20 cellular contexts compared by ENCODE assay signal in genomic region chr12:128551266-128552025, GRCh38.
DNase-seq lines count a peak whose midpoint lies in the region; ATAC-seq and TF ChIP-seq lines count a peak whose summit lies in the region.
"Had no signal": no experiment of that assay in that cellular context is flagged by ENCODE, and none has a peak within 500 bp of the region (broad histone marks: within the 10 kb centered on the region; RNA-seq: fewer than 3 reads in every experiment).

No MANE protein-coding gene starts in this region.

- H3K36me3 Mint-ChIP-seq in brain, result no peaks in the 10 kb centered on the region
- H3K36me3 Mint-ChIP-seq: activated naive CD8-positive, alpha-beta T cell; immature natural killer cell; memory B cell; natural killer cell treated with Interleukin-12 subunit alpha and Interleukin-12 subunit beta and Interleukin-15 and Interleukin-18, amount 100 ng/mL, for 72 hours had no signal

- peaks cover 55% of the 10 kb centered on the region for H3K4me1 Mint-ChIP-seq in brain
- H3K4me1 Mint-ChIP-seq: activated CD4-positive, alpha-beta memory T cell treated with anti-CD3 and anti-CD28 coated beads, Interleukin-2, amount 10 ng/mL, durations not matched to agents 7 days and 5 days; immature natural killer cell; memory B cell had no signal

- DNase-seq in NCI-H1105 (lab: John Stamatoyannopoulos, UW), result peak; percentile 83
- peak; percentile 91 for DNase-seq in NCI-H510A treated with DMSO at 0.1 percent for 48 hours (lab: John Stamatoyannopoulos, UW)
- peak; percentile 32 for DNase-seq in pons (ENCODE audit: low spot score)
- DNase-seq in glomerular visceral epithelial cell (ENCODE audit: extremely low spot score), result no peak
- DNase-seq in NCI-H446 treated with DMSO at 0.1 percent for 48 hours (lab: John Stamatoyannopoulos, UW), result no peak
- DNase-seq: activated CD4-positive, alpha-beta memory T cell treated with anti-CD3 and anti-CD28 coated beads, Interleukin-2, amount 10 ng/mL, durations not matched to agents 7 days and 5 days; activated T-cell treated with anti-CD3 and anti-CD28 coated beads, Interleukin-2, amount 50 U/mL, for 24 hours; dermis blood vessel endothelial cell; immature natural killer cell; KBM-7; NCI-H1048; stimulated activated CD4-positive, alpha-beta T cell treated with anti-CD3 and anti-CD28 coated beads, Interleukin-15, amount 100 ng/mL, for 24 hours; stimulated activated naive CD4-positive, alpha-beta T cell; transverse colon had no signal

- H3K27ac Mint-ChIP-seq in brain, result peak overlapping the region in 3 of 5 experiments; percentile 12 to 61 (median 14)
- H3K27ac Mint-ChIP-seq: activated CD4-positive, alpha-beta memory T cell treated with anti-CD3 and anti-CD28 coated beads, Interleukin-2, amount 10 ng/mL, durations not matched to agents 7 days and 5 days; activated naive CD8-positive, alpha-beta T cell; activated T-cell treated with anti-CD3 and anti-CD28 coated beads, Interleukin-2, amount 50 U/mL, for 24 hours; immature natural killer cell; memory B cell; natural killer cell treated with Interleukin-12 subunit alpha and Interleukin-12 subunit beta and Interleukin-15 and Interleukin-18, amount 100 ng/mL, for 72 hours had no signal

- peaks cover 2 to 88% (median 3%) of the 10 kb centered on the region in 5 experiments for H3K9me3 Mint-ChIP-seq in brain
- H3K9me3 Mint-ChIP-seq: activated CD4-positive, alpha-beta memory T cell treated with anti-CD3 and anti-CD28 coated beads, Interleukin-2, amount 10 ng/mL, durations not matched to agents 7 days and 5 days; activated T-cell treated with anti-CD3 and anti-CD28 coated beads, Interleukin-2, amount 50 U/mL, for 24 hours; memory B cell; natural killer cell treated with Interleukin-12 subunit alpha and Interleukin-12 subunit beta and Interleukin-15 and Interleukin-18, amount 100 ng/mL, for 72 hours had no signal

- no peak for ATAC-seq in HG02588 (IDR thresholded peaks at IDR 0.05; ENCODE audit: unreplicated experiment)
- ATAC-seq in HG02642 (IDR thresholded peaks at IDR 0.05; ENCODE audit: poor library complexity, unreplicated experiment), result no peak
- ATAC-seq: natural killer cell treated with Interleukin-12 subunit alpha and Interleukin-12 subunit beta and Interleukin-15 and Interleukin-18, amount 100 ng/mL, for 72 hours had no signal

- peak overlapping the region in 2 of 5 experiments; percentile 0 to 38 for H3K4me3 Mint-ChIP-seq in brain
- H3K4me3 Mint-ChIP-seq: activated CD4-positive, alpha-beta memory T cell treated with anti-CD3 and anti-CD28 coated beads, Interleukin-2, amount 10 ng/mL, durations not matched to agents 7 days and 5 days; activated naive CD8-positive, alpha-beta T cell; activated T-cell treated with anti-CD3 and anti-CD28 coated beads, Interleukin-2, amount 50 U/mL, for 24 hours; immature natural killer cell; memory B cell; natural killer cell treated with Interleukin-12 subunit alpha and Interleukin-12 subunit beta and Interleukin-15 and Interleukin-18, amount 100 ng/mL, for 72 hours had no signal

- TF ChIP-seq CTCF in brain (conservative IDR thresholded peaks at IDR 0.05), result no peak

- peaks cover 5% of the 10 kb centered on the region for H3K27me3 Mint-ChIP-seq in brain
- H3K27me3 Mint-ChIP-seq: activated CD4-positive, alpha-beta memory T cell treated with anti-CD3 and anti-CD28 coated beads, Interleukin-2, amount 10 ng/mL, durations not matched to agents 7 days and 5 days; activated T-cell treated with anti-CD3 and anti-CD28 coated beads, Interleukin-2, amount 50 U/mL, for 24 hours; memory B cell had no signal

Comparison
In these comparisons a context has a peak if more than half of its experiments do, and no peak if none do; other contexts are left out.
1. DNase-seq: peak in NCI-H1105 (single experiment), NCI-H510A treated with DMSO at 0.1 percent for 48 hours (single experiment) and pons (single experiment); none in glomerular visceral epithelial cell (single experiment) and NCI-H446 treated with DMSO at 0.1 percent for 48 hours (single experiment).